ENCODE assay signal across 8 cellular contexts in the genomic region with DNA sequence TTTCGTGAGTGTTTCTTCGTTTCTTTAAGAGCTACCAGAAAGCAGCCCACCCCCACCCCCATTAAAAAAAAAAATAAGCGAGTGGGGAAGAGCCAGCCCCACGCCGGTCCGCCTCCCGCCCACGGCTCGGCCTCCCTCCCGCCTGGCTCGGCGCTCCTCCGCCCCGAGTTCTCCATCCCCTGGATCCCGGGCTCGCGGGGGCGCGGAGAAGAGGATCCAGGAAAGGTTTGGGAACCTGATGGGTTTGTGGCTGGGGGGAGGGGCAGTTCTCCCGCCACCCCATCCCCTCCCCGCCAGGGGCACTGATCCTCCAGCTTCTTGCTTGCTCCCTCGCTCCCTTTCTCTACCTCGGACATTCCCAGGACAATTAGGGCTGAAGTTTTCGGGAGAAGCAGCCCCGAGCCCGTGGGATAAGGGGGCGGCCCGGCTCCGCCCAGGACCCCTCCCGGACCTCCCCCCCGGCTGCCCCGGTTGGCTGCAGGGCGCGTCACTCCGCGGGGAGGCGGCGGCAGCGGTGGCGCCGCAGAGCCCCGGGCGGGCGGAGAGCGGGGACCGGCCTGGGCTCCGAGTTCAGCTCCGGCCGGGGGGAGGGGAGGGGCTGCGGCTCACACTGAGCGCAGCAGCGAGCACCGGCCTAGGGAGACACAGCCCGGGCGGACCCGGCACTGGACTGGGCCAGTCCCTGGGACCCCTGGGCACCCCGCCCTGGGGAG. TPM values are rescaled to one million over a fixed set of nuclear protein-coding genes. Genes with fewer than 3 reads are reported as not detected.
A peak's percentile ranks its signal among the peaks of the same experiment; 100 is the strongest.
DNase-seq lines count a peak whose midpoint lies in the region; ATAC-seq, FAIRE-seq and TF ChIP-seq lines count a peak whose summit lies in the region.

No MANE protein-coding gene starts in this region.

- no peak for ATAC-seq in PC-3
- no peak for ATAC-seq in GM18517 (IDR thresholded peaks at IDR 0.05; ENCODE audit: unreplicated experiment)
- no peak for ATAC-seq in HG02623 (IDR thresholded peaks at IDR 0.05; ENCODE audit: unreplicated experiment)
- no peak for ATAC-seq in GM19463 (IDR thresholded peaks at IDR 0.05; ENCODE audit: unreplicated experiment)

- H3K4me2 ChIP-seq in endothelial cell of umbilical vein (ENCODE audit: insufficient read depth, low read length) (no peak overlapping the region), PC-3 (ENCODE audit: low read length) (no peak overlapping the region)

- H3K9ac ChIP-seq in endothelial cell of umbilical vein (replicated peaks; ENCODE audit: extremely low read depth, insufficient read depth, low read length) (no peak overlapping the region), PC-3 (ENCODE audit: low read length) (no peak overlapping the region)

- intact Hi-C loops in endothelial cell of umbilical vein (cut with micrococcal nuclease) (no loop called here), PC-3 (cut with micrococcal nuclease) (no loop called here)

- H3K27me3 ChIP-seq in endothelial cell of umbilical vein (ENCODE audit: control insufficient read depth in 2 of 2, insufficient read depth in 2 of 2, low read length in 2 of 2) (peaks cover 54 to 72% of the 10 kb centered on the region in 2 experiments), PC-3 (ENCODE audit: low read length) (no peaks in the 10 kb centered on the region)

- BruUV-seq in endothelial cell of umbilical vein (replicated peaks; lab: Mats Ljungman, UMichigan) = no TSS peak
- BruUV-seq in PC-3 (replicated peaks; lab: Mats Ljungman, UMichigan) = no TSS peak

- H3F3A ChIP-seq in PC-3 (ENCODE audit: low read length, unreplicated experiment) = no peaks in the 10 kb centered on the region

- H3K79me2 ChIP-seq in endothelial cell of umbilical vein (ENCODE audit: control insufficient read depth, insufficient read depth, low read length) (no peaks in the 10 kb centered on the region), PC-3 (ENCODE audit: low read length) (no peaks in the 10 kb centered on the region)

- TF ChIP-seq CTCF in endothelial cell of umbilical vein (IDR thresholded peaks at IDR 0.05; ENCODE audit: extremely low read depth in 1 of 2, insufficient read depth in 1 of 2, low read depth in 1 of 2, low read length in 2 of 2) (no peak), PC-3 (conservative IDR thresholded peaks at IDR 0.05; ENCODE audit: low read depth, low read length) (no peak)

- dilution Hi-C loops in endothelial cell of umbilical vein (cut with MboI; ENCODE audit: extremely low pct_ligation_motif_present, low sequenced_read_pairs) = no loop called here

- H3K9me3 ChIP-seq in endothelial cell of umbilical vein (replicated peaks; ENCODE audit: control insufficient read depth, insufficient read depth, low read length) (no peaks in the 10 kb centered on the region), mesodermal cell (ENCODE audit: control insufficient read depth, low read length) (no peaks in the 10 kb centered on the region), PC-3 (ENCODE audit: low read length) (no peaks in the 10 kb centered on the region)

- FAIRE-seq in endothelial cell of umbilical vein (lab: Jason Lieb, UNC) = no peak

- 0% methylated on average over 3 to 30 of the region's 57 CpGs for WGBS in mesodermal cell (ENCODE audit: insufficient coverage in 2 of 2), 2 experiments

- H3K9me1 ChIP-seq in endothelial cell of umbilical vein (replicated peaks; ENCODE audit: control insufficient read depth, extremely low read depth, insufficient read depth, low read length) = no peaks in the 10 kb centered on the region

- peak overlapping the region; percentile 18 for H2AFZ ChIP-seq in endothelial cell of umbilical vein (ENCODE audit: low read depth, low read length)
- no peak overlapping the region for H2AFZ ChIP-seq in PC-3 (ENCODE audit: low read length)

- no peaks in the 10 kb centered on the region for H3K9me2 ChIP-seq in PC-3 (replicated peaks; ENCODE audit: low read length)

- CTCF ChIA-PET in endothelial cell of umbilical vein (lab: Charles Lee) (no interaction called here), PC-3 (lab: Charles Lee) (no interaction called here)

- H3K27ac ChIP-seq in endothelial cell of umbilical vein (ENCODE audit: insufficient read depth, low read depth, low read length) = no peak overlapping the region
- peak overlapping the region; percentile 93 for H3K27ac ChIP-seq in mesodermal cell (ENCODE audit: low read depth, low read length, severe bottlenecking)
- no peak overlapping the region for H3K27ac ChIP-seq in PC-3 (ENCODE audit: low read length)

- H3K4me1 ChIP-seq in endothelial cell of umbilical vein (ENCODE audit: control insufficient read depth, extremely low read depth, insufficient read depth, low read length) (peaks cover 2% of the 10 kb centered on the region), mesodermal cell (ENCODE audit: control insufficient read depth, insufficient read depth, low read length, poor library complexity, severe bottlenecking) (peaks cover 15% of the 10 kb centered on the region), PC-3 (ENCODE audit: insufficient read depth, low read length) (no peaks in the 10 kb centered on the region)

- no peak for TF ChIP-seq POLR2A in endothelial cell of umbilical vein (IDR thresholded peaks at IDR 0.05; ENCODE audit: low read depth, low read length)

- H3K4me3 ChIP-seq in endothelial cell of umbilical vein (replicated peaks in 1 of 3; ENCODE audit: insufficient read depth in 1 of 3, low read depth in 1 of 3, low read length in 3 of 3) = no peak overlapping the region
- peak overlapping the region; percentile 95 for H3K4me3 ChIP-seq in mesodermal cell (ENCODE audit: extremely low read depth, insufficient read depth, low read length, poor library complexity, severe bottlenecking)
- H3K4me3 ChIP-seq in PC-3 (ENCODE audit: low read length) = no peak overlapping the region

- DNase-seq in C1 segment of cervical spinal cord (lab: John Stamatoyannopoulos, UW) (peak in 13 of 14 donors; percentile 10 to 98 (median 90)), NCI-H2171 treated with DMSO at 0.1 percent for 48 hours (lab: John Stamatoyannopoulos, UW) (peak; percentile 34), endothelial cell of umbilical vein (ENCODE audit: low read depth, low spot score) (no peak), PC-3 (no peak)

- no peaks in the 10 kb centered on the region for H3K36me3 ChIP-seq in endothelial cell of umbilical vein (ENCODE audit: control insufficient read depth in 2 of 2, extremely low read depth in 1 of 2, insufficient read depth in 2 of 2, low read length in 2 of 2)
- H3K36me3 ChIP-seq in mesodermal cell (ENCODE audit: control insufficient read depth, insufficient read depth, low read length) = peaks cover 6% of the 10 kb centered on the region
- no peaks in the 10 kb centered on the region for H3K36me3 ChIP-seq in PC-3 (ENCODE audit: low read depth, low read length)

- POLR2A ChIA-PET in endothelial cell of umbilical vein (lab: Charles Lee) = no interaction called here
- POLR2A ChIA-PET in PC-3 (lab: Charles Lee; ENCODE audit: unreplicated experiment) = no interaction called here

- H4K20me1 ChIP-seq in endothelial cell of umbilical vein (replicated peaks; ENCODE audit: control insufficient read depth, extremely low read depth, insufficient read depth, low read length) (no peaks in the 10 kb centered on the region), PC-3 (ENCODE audit: low read length) (no peaks in the 10 kb centered on the region)

TF ChIP-seq in endothelial cell of umbilical vein, 7 proteins besides CTCF, POLR2A, EP300 and RAD21:
- TF ChIP-seq POLR2AphosphoS5 (IDR thresholded peaks at IDR 0.05; ENCODE audit: insufficient read depth, low read depth, low read length) = no peak
- peak; percentile 66 for TF ChIP-seq EZH2 (IDR thresholded peaks at IDR 0.05; ENCODE audit: borderline replicate concordance, low read depth, low read length, severe bottlenecking)
- TF ChIP-seq MYC (IDR thresholded peaks at IDR 0.05; ENCODE audit: low read depth, low read length) = no peak

RNA-seq across cellular contexts. Expression of gene SALL1, which starts 1.0 kb away (rescaled TPM):
- total RNA-seq in endothelial cell of umbilical vein = not detected in 2 replicates
- polyA plus RNA-seq in endothelial cell of umbilical vein = not detected in 2 replicates
- not detected in 2 replicates for polyA plus RNA-seq in endothelial cell of umbilical vein (2011; cell fraction: cytosol; rRNA removed)
- not detected in 2 replicates for polyA plus RNA-seq in endothelial cell of umbilical vein (2011; cell fraction: nucleus; rRNA removed)
- not detected in 2 replicates for polyA plus RNA-seq in endothelial cell of umbilical vein (2012)
- polyA minus RNA-seq in endothelial cell of umbilical vein = not detected in 2 replicates
- polyA minus RNA-seq in endothelial cell of umbilical vein (2011; cell fraction: cytosol; rRNA and poly(A)+ RNA removed) = not detected
- polyA minus RNA-seq in endothelial cell of umbilical vein (2011; cell fraction: nucleus; rRNA and poly(A)+ RNA removed) = not detected in 2 replicates
- polyA plus RNA-seq in mesodermal cell (2013, experiment 1 of 2) = 45.4 TPM
- 36.0 TPM for polyA plus RNA-seq in mesodermal cell (2013, experiment 2 of 2)
- not detected in 2 replicates for total RNA-seq in PC-3 (2014; rRNA removed)

Comparison
In these comparisons a context has a peak if more than half of its experiments do, and no peak if none do; other contexts are left out.
1. DNase-seq: peak in C1 segment of cervical spinal cord (13 of 14) and NCI-H2171 treated with DMSO at 0.1 percent for 48 hours (single experiment); none in endothelial cell of umbilical vein (single experiment) and PC-3 (single experiment).